ENCODE assay signal across 13 cellular contexts in the genomic region with DNA sequence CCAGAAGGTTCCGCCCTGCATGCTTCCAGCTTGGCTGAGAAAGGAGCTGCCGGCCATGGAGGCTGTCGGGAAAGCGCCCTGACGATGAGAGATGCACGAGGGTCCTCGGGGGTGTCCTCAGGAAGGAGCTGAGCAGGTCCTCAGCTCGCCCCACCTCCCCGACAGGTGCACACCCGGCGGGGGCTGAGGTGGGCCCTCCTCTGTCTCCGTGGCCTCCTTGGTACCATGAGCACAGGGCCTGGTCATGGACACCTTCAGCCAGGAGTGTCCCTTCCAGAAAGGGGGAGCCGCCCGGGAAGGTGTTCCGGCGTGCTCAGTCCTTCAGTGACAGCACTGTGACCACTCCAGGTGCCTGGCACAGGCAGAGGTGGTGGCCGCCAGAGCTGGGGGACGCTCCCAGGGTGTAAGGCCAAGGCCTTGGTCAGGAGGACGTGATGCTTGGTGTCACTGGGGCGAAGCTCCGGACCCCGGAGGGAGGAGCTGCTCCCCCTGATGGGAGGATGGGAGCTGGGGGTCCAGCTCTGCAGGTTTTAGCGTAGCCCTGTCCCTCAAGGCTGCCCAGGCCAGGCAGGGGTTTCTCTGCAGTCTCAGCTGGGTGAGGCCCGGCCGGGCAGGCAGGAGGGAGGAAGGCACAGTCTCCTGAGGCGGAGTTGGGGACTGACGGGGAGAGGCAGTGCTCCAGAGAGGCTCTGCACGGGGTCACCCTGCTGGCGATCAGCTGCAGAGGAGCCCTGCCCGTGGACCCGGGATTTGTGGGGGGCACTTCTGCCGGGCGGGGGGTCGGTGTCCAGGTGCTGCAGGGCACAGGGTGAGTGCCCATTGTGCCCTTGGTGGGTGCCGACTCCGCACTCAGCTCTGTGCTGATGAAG. TPM values are rescaled to one million over a fixed set of nuclear protein-coding genes. Genes with fewer than 3 reads are reported as not detected.
DNase-seq lines count a peak whose midpoint lies in the region; ATAC-seq and TF ChIP-seq lines count a peak whose summit lies in the region.
"Had no signal": no experiment of that assay in that cellular context is flagged by ENCODE, and none has a peak within 500 bp of the region (broad histone marks: within the 10 kb centered on the region; RNA-seq: fewer than 3 reads in every experiment).

No MANE protein-coding gene starts in this region.

- in situ Hi-C loops in gastrocnemius medialis (cut with MboI; ENCODE audit: low sequenced_read_pairs in 4 of 4) = loop anchor here in 1 of 4 donors (10.0 kb wide), 1 partner anchor 305 kb away; no protein-coding TSS in a partner anchor

- H3K27me3 ChIP-seq in Peyer's patch (no peaks in the 10 kb centered on the region), gastrocnemius medialis (peaks cover 22 to 32% (median 25%) of the 10 kb centered on the region in 3 donors)
- H3K27me3 ChIP-seq: foreskin keratinocyte had no signal

- peaks cover 7 to 15% (median 11%) of the 10 kb centered on the region in 7 donors for H3K9me3 Mint-ChIP-seq in CD14-positive monocyte
- H3K9me3 Mint-ChIP-seq: activated T-cell treated with anti-CD3 and anti-CD28 coated beads, Interleukin-2, amount 50 U/mL, for 4 hours had no signal

- no peak for TF ChIP-seq CTCF in CD14-positive monocyte (IDR thresholded peaks at IDR 0.05)
- TF ChIP-seq CTCF in Peyer's patch (IDR thresholded peaks at IDR 0.05) = no peak
- TF ChIP-seq CTCF in fibroblast of villous mesenchyme (IDR thresholded peaks at IDR 0.05; ENCODE audit: insufficient read depth, low read depth, low read length) = no peak
- no peak for TF ChIP-seq CTCF in gastrocnemius medialis (IDR thresholded peaks at IDR 0.05 in 4 of 5, conservative IDR thresholded peaks at IDR 0.05 in 1 of 5)

- peaks cover 0 to 22% (median 6%) of the 10 kb centered on the region in 4 donors for H3K4me1 ChIP-seq in Peyer's patch
- H3K4me1 ChIP-seq in gastrocnemius medialis = peaks cover 0 to 7% of the 10 kb centered on the region in 2 donors

- no peak for TF ChIP-seq POLR2A in Peyer's patch (IDR thresholded peaks at IDR 0.05)
- no peak for TF ChIP-seq POLR2A in gastrocnemius medialis (IDR thresholded peaks at IDR 0.05)

- peak overlapping the region; percentile 63 to 68 for H3K4me3 Mint-ChIP-seq in CD14-positive monocyte
- H3K4me3 Mint-ChIP-seq: activated T-cell treated with anti-CD3 and anti-CD28 coated beads, Interleukin-2, amount 50 U/mL, for 4 hours had no signal

- H3K9me3 ChIP-seq in Peyer's patch (peaks cover 0 to 8% (median 0%) of the 10 kb centered on the region in 4 donors), gastrocnemius medialis (no peaks in the 10 kb centered on the region)

- intact Hi-C loops in CD14-positive monocyte (cut with micrococcal nuclease) = loop anchor here (10.0 kb wide), 2 partner anchors 55 to 325 kb away; partner anchors contain the start of gene DNAJB6 (in 2 of the 2)
- intact Hi-C loops in gastrocnemius medialis (cut with DNase I; ENCODE audit: low total_unique reads) = loop anchor here (10.0 kb wide), 1 partner anchor 125 kb away; no protein-coding TSS in a partner anchor

- no peaks in the 10 kb centered on the region for H3K36me3 ChIP-seq in Peyer's patch
- no peaks in the 10 kb centered on the region for H3K36me3 ChIP-seq in gastrocnemius medialis
- H3K36me3 ChIP-seq: WERI-Rb-1 had no signal

- H3K27ac Mint-ChIP-seq in CD14-positive monocyte = no peak overlapping the region

- peaks cover 5 to 17% (median 17%) of the 10 kb centered on the region in 3 donors for H3K27me3 Mint-ChIP-seq in CD14-positive monocyte (ENCODE audit: low read depth in 3 of 3)

- DNase-seq in CD14-positive monocyte (ENCODE audit: low spot score) = no peak
- DNase-seq in Peyer's patch = peak in 1 of 3 donors; percentile 53
- DNase-seq in fibroblast of villous mesenchyme (ENCODE audit: low read depth) = no peak
- no peak for DNase-seq in gastrocnemius medialis
- no peak for DNase-seq in pons (ENCODE audit: low spot score)
- no peak for DNase-seq in NCI-H2227 treated with DMSO at 0.1 percent for 48 hours (lab: John Stamatoyannopoulos, UW)
- no peak for DNase-seq in 8988T
- no peak for DNase-seq in activated CD4-positive, CD25-positive, alpha-beta regulatory T cell (lab: John Stamatoyannopoulos, UW)
- DNase-seq: activated T-cell treated with anti-CD3 and anti-CD28 coated beads, Interleukin-2, amount 50 U/mL, for 4 hours; central memory CD4-positive, alpha-beta T cell; foreskin keratinocyte; NCI-H226; WERI-Rb-1 had no signal

- H3K4me3 ChIP-seq in Peyer's patch (peak overlapping the region; percentile 46 to 70 (median 60)), fibroblast of villous mesenchyme (ENCODE audit: low read depth, low read length) (peak overlapping the region; percentile 52), gastrocnemius medialis (peak overlapping the region; percentile 52 to 60 (median 54))

- no peak for ATAC-seq in gastrocnemius medialis

- H3K4me1 Mint-ChIP-seq in CD14-positive monocyte = peaks cover 31% of the 10 kb centered on the region

- no peaks in the 10 kb centered on the region for H3K36me3 Mint-ChIP-seq in CD14-positive monocyte

- H3K27ac ChIP-seq in Peyer's patch = peak overlapping the region in 3 of 4 donors; percentile 70 to 73 (median 71)
- H3K27ac ChIP-seq in gastrocnemius medialis = peak overlapping the region in 1 of 4 donors; percentile 22
- H3K27ac ChIP-seq: WERI-Rb-1 had no signal

RNA-seq across cellular contexts. Expression of gene DNAJB6, which starts 56.6 kb away (rescaled TPM):
- polyA plus RNA-seq in CD14-positive monocyte = 100 to 1,000 TPM; 116 to 117 TPM
- 100 to 1,000 TPM in 1 of 4 donors, 10 to 100 TPM in 3; 47.1 to 129 (median 61.3) TPM for total RNA-seq in Peyer's patch
- 97.3 and 123 TPM in 2 replicates for total RNA-seq in fibroblast of villous mesenchyme
- 100 to 1,000 TPM; 130 to 269 (median 188) TPM for total RNA-seq in gastrocnemius medialis
